ENCODE assay signal across 11 cellular contexts in the genomic region with DNA sequence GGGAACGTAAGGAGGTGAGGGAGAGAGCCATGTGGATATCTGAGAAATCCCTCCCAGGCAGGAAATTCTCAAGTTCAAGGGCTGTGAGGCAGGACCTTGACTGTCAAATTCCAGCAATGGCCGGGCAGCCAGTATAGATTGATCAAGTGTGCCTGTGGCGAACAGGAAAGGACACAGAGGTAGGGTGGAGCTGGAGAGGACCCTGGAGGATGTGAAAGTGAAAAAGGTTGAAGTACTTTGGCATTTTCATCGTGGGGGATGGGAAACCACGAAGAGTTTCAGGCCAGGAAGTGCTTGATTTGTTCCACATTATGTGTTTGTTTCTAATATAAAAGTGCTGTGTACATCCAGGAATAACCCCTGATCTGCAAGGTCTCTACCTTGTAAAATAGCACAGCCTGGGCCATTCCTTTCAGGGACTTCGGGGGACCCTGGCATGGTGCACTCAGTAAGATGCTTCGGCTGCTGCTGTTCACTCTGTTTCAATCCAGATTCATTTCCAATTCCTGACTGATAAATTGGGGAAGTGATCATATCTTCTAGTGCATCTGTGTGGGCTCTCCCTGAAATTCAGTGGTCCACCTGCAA.
DNase-seq lines count a peak whose midpoint lies in the region; ATAC-seq and TF ChIP-seq lines count a peak whose summit lies in the region.
"Had no signal": no experiment of that assay in that cellular context is flagged by ENCODE, and none has a peak within 500 bp of the region (broad histone marks: within the 10 kb centered on the region; RNA-seq: fewer than 3 reads in every experiment).

No MANE protein-coding gene starts in this region.

- H3K36me3 ChIP-seq in DND-41 (ENCODE audit: insufficient read depth, low read length), result no peaks in the 10 kb centered on the region
- H3K36me3 ChIP-seq in MM.1S (replicated peaks; ENCODE audit: insufficient read depth, low read length), result no peaks in the 10 kb centered on the region
- no peaks in the 10 kb centered on the region for H3K36me3 ChIP-seq in A673 (ENCODE audit: insufficient read depth, low read length, poor library complexity, severe bottlenecking)

- peaks cover 10 to 18% of the 10 kb centered on the region in 2 donors for H3K4me1 Mint-ChIP-seq in effector memory CD8-positive, alpha-beta T cell (ENCODE audit: low read depth in 2 of 2)

- no peak overlapping the region for H2AFZ ChIP-seq in DND-41 (ENCODE audit: low read depth, low read length)
- H2AFZ ChIP-seq in MM.1S (ENCODE audit: low read length), result no peak overlapping the region

- intact Hi-C loops in A673 (cut with micrococcal nuclease; ENCODE audit: unreplicated experiment), result no loop called here

- peak overlapping the region; percentile 42 to 49 for H3K27ac Mint-ChIP-seq in effector memory CD8-positive, alpha-beta T cell

- H3K4me2 ChIP-seq in DND-41 (ENCODE audit: insufficient read depth, low read length) (no peak overlapping the region; the same call in 1 of the 2 replicates), MM.1S (ENCODE audit: low read depth, low read length) (peak overlapping the region; percentile 53)

- TF ChIP-seq CTCF in DND-41 (IDR thresholded peaks at IDR 0.05; ENCODE audit: borderline replicate concordance, extremely low read depth, low read length, poor library complexity, severe bottlenecking) (no peak), MM.1S (IDR thresholded peaks at IDR 0.05; ENCODE audit: low read length) (no peak), A673 (conservative IDR thresholded peaks at IDR 0.05; ENCODE audit: low read depth, low read length) (no peak)

- peak; percentile 80 for ATAC-seq in DND-41 (ENCODE audit: insufficient read depth, low read depth)
- peak; percentile 71 for ATAC-seq in GM21381 (IDR thresholded peaks at IDR 0.05; ENCODE audit: unreplicated experiment)
- no peak for ATAC-seq in effector memory CD8-positive, alpha-beta T cell (replicated peaks)
- ATAC-seq in HG03095 (IDR thresholded peaks at IDR 0.05; ENCODE audit: unreplicated experiment), result no peak
- ATAC-seq in HG03135 (IDR thresholded peaks at IDR 0.05; ENCODE audit: unreplicated experiment), result no peak
- no peak for ATAC-seq in HG03196 (IDR thresholded peaks at IDR 0.05; ENCODE audit: unreplicated experiment)
- ATAC-seq: T-cell had no signal

- POLR2A ChIA-PET in A673 (lab: Charles Lee; ENCODE audit: low non-redundant PET), result no interaction called here

- H3K9ac ChIP-seq in DND-41 (ENCODE audit: low read depth, low read length) (no peak overlapping the region), MM.1S (ENCODE audit: low read length) (no peak overlapping the region)

- H3K79me2 ChIP-seq in DND-41 (ENCODE audit: insufficient read depth, low read length), result no peaks in the 10 kb centered on the region
- H3K79me2 ChIP-seq in MM.1S (ENCODE audit: low read length), result no peaks in the 10 kb centered on the region

- no TSS peak for BruUV-seq in A673 (replicated peaks; lab: Mats Ljungman, UMichigan)

- peak; percentile 61 for DNase-seq in DND-41
- DNase-seq in MM.1S, result peak; percentile 54
- no peak for DNase-seq in effector memory CD8-positive, alpha-beta T cell
- no peak for DNase-seq in A673 (ENCODE audit: low spot score)
- DNase-seq: dorsolateral prefrontal cortex; stimulated activated CD4-positive, alpha-beta T cell treated with anti-CD3 and anti-CD28 coated beads, Interleukin-4, amount 100 ng/mL, for 24 hours had no signal

- H3K9me3 ChIP-seq in DND-41 (ENCODE audit: insufficient read depth, low read length, severe bottlenecking) (no peaks in the 10 kb centered on the region), MM.1S (replicated peaks; ENCODE audit: insufficient read depth, low read length) (no peaks in the 10 kb centered on the region), A673 (ENCODE audit: low read depth, low read length, poor library complexity, severe bottlenecking) (no peaks in the 10 kb centered on the region)

- no peaks in the 10 kb centered on the region for H3K27me3 Mint-ChIP-seq in effector memory CD8-positive, alpha-beta T cell
- H3K27me3 Mint-ChIP-seq: T-cell had no signal

- no peak overlapping the region for H3K27ac ChIP-seq in DND-41 (ENCODE audit: low read length)
- no peak overlapping the region for H3K27ac ChIP-seq in MM.1S (ENCODE audit: low read length)
- no peak overlapping the region for H3K27ac ChIP-seq in A673 (ENCODE audit: low read depth, low read length, poor library complexity, severe bottlenecking)
- H3K27ac ChIP-seq: dorsolateral prefrontal cortex had no signal

- H3K4me3 ChIP-seq in DND-41 (ENCODE audit: low read depth in 1 of 2, low read length in 2 of 2) (no peak overlapping the region), MM.1S (ENCODE audit: low read length) (0 out of 2 replicates have a peak overlapping the region, but pooled peaks have one; percentile 2), A673 (ENCODE audit: low read depth, low read length, poor library complexity, severe bottlenecking) (no peak overlapping the region)
- H3K4me3 ChIP-seq: dorsolateral prefrontal cortex had no signal

- peak overlapping the region in 1 of 2 donors; percentile 7 for H3K4me3 Mint-ChIP-seq in effector memory CD8-positive, alpha-beta T cell
- H3K4me3 Mint-ChIP-seq: T-cell had no signal

- H3K4me1 ChIP-seq in DND-41 (ENCODE audit: insufficient read depth, low read length) (peaks cover 12% of the 10 kb centered on the region), MM.1S (ENCODE audit: low read length) (peaks cover 13% of the 10 kb centered on the region), A673 (ENCODE audit: insufficient read depth, low read length, poor library complexity, severe bottlenecking) (no peaks in the 10 kb centered on the region)

- no peaks in the 10 kb centered on the region for H3K9me2 ChIP-seq in MM.1S (replicated peaks; ENCODE audit: insufficient read depth, low read length)

- CTCF ChIA-PET in A673 (lab: Charles Lee), result no interaction called here

- H3K36me3 Mint-ChIP-seq in effector memory CD8-positive, alpha-beta T cell (ENCODE audit: insufficient read depth), result peaks cover 9% of the 10 kb centered on the region

- H3F3A ChIP-seq in MM.1S (ENCODE audit: insufficient read depth, low read length), result no peaks in the 10 kb centered on the region

- H4K20me1 ChIP-seq in DND-41 (ENCODE audit: insufficient read depth, low read length) (no peaks in the 10 kb centered on the region), MM.1S (ENCODE audit: insufficient read depth, low read length) (no peaks in the 10 kb centered on the region)

- H3K27me3 ChIP-seq in DND-41 (ENCODE audit: insufficient read depth, low read length, poor library complexity), result no peaks in the 10 kb centered on the region
- H3K27me3 ChIP-seq in MM.1S (replicated peaks; ENCODE audit: insufficient read depth, low read length), result no peaks in the 10 kb centered on the region
- no peaks in the 10 kb centered on the region for H3K27me3 ChIP-seq in A673 (replicated peaks; ENCODE audit: insufficient read depth, low read depth, low read length, poor library complexity)

- no peaks in the 10 kb centered on the region for H3K9me3 Mint-ChIP-seq in effector memory CD8-positive, alpha-beta T cell
- H3K9me3 Mint-ChIP-seq: T-cell had no signal

Comparison
In these comparisons a context has a peak if more than half of its experiments do, and no peak if none do; other contexts are left out.
1. ATAC-seq: peak in DND-41 (single experiment) and GM21381 (single experiment); none in effector memory CD8-positive, alpha-beta T cell (single experiment), HG03095 (single experiment), HG03135 (single experiment) and HG03196 (single experiment).
2. DNase-seq: peak in DND-41 (single experiment) and MM.1S (single experiment); none in effector memory CD8-positive, alpha-beta T cell (0 of 3) and A673 (single experiment).